In genomic region chr1:183821309-183822080, GRCh38 we compare ENCODE assay signal across 11 cellular contexts. TPM values are rescaled to one million over a fixed set of nuclear protein-coding genes. Genes with fewer than 3 reads are reported as not detected.
DNase-seq lines count a peak whose midpoint lies in the region; ATAC-seq, FAIRE-seq and TF ChIP-seq lines count a peak whose summit lies in the region.
"Had no signal": no experiment of that assay in that cellular context is flagged by ENCODE, and none has a peak within 500 bp of the region (broad histone marks: within the 10 kb centered on the region; RNA-seq: fewer than 3 reads in every experiment).

No MANE protein-coding gene starts in this region.

- FAIRE-seq in GM18507 (lab: Jason Lieb, UNC) (peak; percentile 74), small intestine (lab: Jason Lieb, UNC) (no peak)

- intact Hi-C loops in left ventricle myocardium superior (cut with micrococcal nuclease) = no loop called here

- peaks cover 6% of the 10 kb centered on the region for H3F3A ChIP-seq in smooth muscle cell (ENCODE audit: low read depth)

- peak overlapping the region; percentile 57 for H3K4me2 ChIP-seq in smooth muscle cell

- H3K4me1 ChIP-seq in smooth muscle cell (ENCODE audit: low read depth) (peaks cover 41% of the 10 kb centered on the region), small intestine (ENCODE audit: control insufficient read depth in 2 of 2, insufficient read depth in 1 of 2, low read depth in 1 of 2, low read length in 1 of 2) (no peaks in the 10 kb centered on the region)

- in situ Hi-C loops in brain microvascular endothelial cell (cut with HindIII; ENCODE audit: low pct_ligation_motif_present, low sequenced_read_pairs) = no loop called here

- WGBS in smooth muscle cell (ENCODE audit: low lambda C conversion rate) = 82% methylated on average over 1 of the region's 1 CpG
- WGBS in small intestine, 3 donors = 75 to 88% (median 82%) methylated on average over 1 of the region's 1 CpG

- DNase-seq in GM18507 (ENCODE audit: extremely low spot score, insufficient read length, low read depth) (no peak), brain microvascular endothelial cell (no peak), left ventricle myocardium superior (no peak), smooth muscle cell (lab: John Stamatoyannopoulos, UW; ENCODE audit: unreplicated experiment) (no peak), small intestine (no peak)
- no peak for DNase-seq in activated CD4-positive, alpha-beta T cell treated with anti-CD3 and anti-CD28 coated beads for 4 hours
- DNase-seq: NCI-H1417 treated with DMSO at 0.1 percent for 48 hours, NCI-H524 treated with DMSO at 0.1 percent for 48 hours had no signal

- ATAC-seq in left ventricle myocardium superior (peak; percentile 57), GM21619 (IDR thresholded peaks at IDR 0.05; ENCODE audit: unreplicated experiment) (no peak), HG03039 (IDR thresholded peaks at IDR 0.05; ENCODE audit: unreplicated experiment) (no peak)
- ATAC-seq: WTC11 had no signal

- H3K27ac ChIP-seq in brain microvascular endothelial cell = peak overlapping the region; percentile 30
- H3K27ac ChIP-seq in smooth muscle cell (ENCODE audit: low read depth) = peak overlapping the region; percentile 75
- H3K27ac ChIP-seq in small intestine (ENCODE audit: low read depth in 1 of 2, low read length in 1 of 2) = peak overlapping the region in 1 of 2 donors; percentile 15

- H3K9ac ChIP-seq in smooth muscle cell (ENCODE audit: low read depth) = no peak overlapping the region

- TF ChIP-seq CTCF in brain microvascular endothelial cell (IDR thresholded peaks at IDR 0.05; ENCODE audit: low read depth, low read length, missing control alignments) (no peak), smooth muscle cell (IDR thresholded peaks at IDR 0.05; ENCODE audit: borderline replicate concordance, insufficient read depth, poor library complexity, severe bottlenecking) (no peak)

- no peaks in the 10 kb centered on the region for H3K9me3 ChIP-seq in smooth muscle cell (replicated peaks; ENCODE audit: low read depth)
- no peaks in the 10 kb centered on the region for H3K9me3 ChIP-seq in small intestine (ENCODE audit: control insufficient read depth, low read depth)

- H3K4me3 ChIP-seq in brain microvascular endothelial cell (ENCODE audit: low read depth, low read length) (no peak overlapping the region), smooth muscle cell (no peak overlapping the region), small intestine (ENCODE audit: low read depth in 1 of 2, low read length in 2 of 2) (no peak overlapping the region)

- H4K20me1 ChIP-seq in smooth muscle cell (ENCODE audit: low read depth) = no peaks in the 10 kb centered on the region

- H3K79me2 ChIP-seq in smooth muscle cell (ENCODE audit: low read depth) = peaks cover 71% of the 10 kb centered on the region

- H2AFZ ChIP-seq in smooth muscle cell (ENCODE audit: low read depth) = no peak overlapping the region

- H3K36me3 ChIP-seq in brain microvascular endothelial cell (replicated peaks) (no peaks in the 10 kb centered on the region), smooth muscle cell (ENCODE audit: low read depth) (no peaks in the 10 kb centered on the region), small intestine (ENCODE audit: control insufficient read depth in 2 of 2, insufficient read depth in 2 of 2, low read length in 2 of 2) (no peaks in the 10 kb centered on the region)

- H3K27me3 ChIP-seq in brain microvascular endothelial cell (replicated peaks) (no peaks in the 10 kb centered on the region), smooth muscle cell (ENCODE audit: low read depth) (no peaks in the 10 kb centered on the region), small intestine (ENCODE audit: control insufficient read depth in 2 of 2, insufficient read depth in 2 of 2, low read length in 2 of 2) (no peaks in the 10 kb centered on the region)

RNA-seq across cellular contexts. Expression of gene RGL1, which starts 16.6 kb away (rescaled TPM):
- total RNA-seq in left ventricle myocardium superior = 18.5 TPM
- 21.1 and 26.3 TPM in 2 replicates for total RNA-seq in smooth muscle cell
- polyA plus RNA-seq in smooth muscle cell = 13.4 and 21.4 TPM in 2 replicates
- 1 to 10 TPM; 4.2 to 8.4 (median 7.6) TPM for polyA plus RNA-seq in small intestine
